Comparison of ENCODE assay signal across 10 cellular contexts in the genomic region with DNA sequence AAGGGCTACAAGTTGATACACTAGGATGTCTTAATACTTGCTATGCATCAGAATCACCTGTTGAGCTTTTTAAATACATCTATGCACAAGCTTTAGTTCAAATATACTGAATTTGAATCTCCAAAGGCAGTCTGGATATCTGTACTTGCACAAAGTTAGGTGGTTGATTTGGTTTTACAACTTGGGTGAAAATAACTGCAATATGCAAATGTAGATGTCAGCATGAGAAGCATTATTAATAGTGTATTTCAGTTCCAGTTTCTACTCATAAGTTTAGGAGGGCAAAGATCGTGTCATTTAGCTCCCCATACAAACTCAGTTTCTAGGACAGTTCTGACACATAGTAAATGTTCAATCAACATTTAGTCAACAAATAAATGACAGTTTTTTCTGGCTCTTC. TPM values are rescaled to one million over a fixed set of nuclear protein-coding genes. Genes with fewer than 3 reads are reported as not detected.
DNase-seq lines count a peak whose midpoint lies in the region; ATAC-seq, FAIRE-seq and TF ChIP-seq lines count a peak whose summit lies in the region.
"Had no signal": no experiment of that assay in that cellular context is flagged by ENCODE, and none has a peak within 500 bp of the region (broad histone marks: within the 10 kb centered on the region; RNA-seq: fewer than 3 reads in every experiment).

No MANE protein-coding gene starts in this region.

- DNase-seq in GM12891 (ENCODE audit: insufficient read length, low spot score) (no peak), GF-D8 (lab: John Stamatoyannopoulos, UW) (no peak), NCI-H2081 (lab: John Stamatoyannopoulos, UW) (no peak), Right ventricle myocardium inferior (ENCODE audit: missing footprints) (no peak), NCI-H2227 treated with DMSO at 0.1 percent for 48 hours (lab: John Stamatoyannopoulos, UW) (no peak)
- DNase-seq: kidney, NCI-H524 treated with DMSO at 0.1 percent for 48 hours had no signal

- peak; percentile 95 for FAIRE-seq in GM12891 (lab: Jason Lieb, UNC)

- TF ChIP-seq POLR2A in GM12891 (IDR thresholded peaks at IDR 0.05; ENCODE audit: low read depth, low read length) = no peak

- ATAC-seq in GM19351 (IDR thresholded peaks at IDR 0.05; ENCODE audit: unreplicated experiment) (peak; percentile 98), HG02759 (IDR thresholded peaks at IDR 0.05; ENCODE audit: unreplicated experiment) (peak; percentile 97), HG03460 (IDR thresholded peaks at IDR 0.05; ENCODE audit: unreplicated experiment) (peak; percentile 98), Right ventricle myocardium inferior (no peak)

- intact Hi-C loops in Right ventricle myocardium inferior (cut with DNase I) = no loop called here

TF ChIP-seq in GM12891, 5 proteins besides CTCF, POLR2A, EP300 and RAD21:
- no peak for TF ChIP-seq TAF1 (IDR thresholded peaks at IDR 0.05; ENCODE audit: low read depth, low read length)
- TF ChIP-seq POU2F2 (IDR thresholded peaks at IDR 0.05; ENCODE audit: low read depth, low read length) = peak; percentile 75; the same call in 1 of the 2 replicates
- no peak for TF ChIP-seq PAX5 (IDR thresholded peaks at IDR 0.05; ENCODE audit: insufficient read depth, low read length, severe bottlenecking)
- TF ChIP-seq SPI1 (IDR thresholded peaks at IDR 0.05; ENCODE audit: low read depth, low read length) = peak; percentile 58

RNA-seq across cellular contexts. Expression of gene IQCB1, which starts 25.6 kb away (rescaled TPM):
- 29.3 TPM for polyA plus RNA-seq in GM12891 (2012; ENCODE audit: low read depth, missing spikeins)
- total RNA-seq in Right ventricle myocardium inferior = 6.3 TPM

RNA-seq across cellular contexts. Expression of gene EAF2, which starts 25.8 kb away (rescaled TPM):
- polyA plus RNA-seq in GM12891 (2012; ENCODE audit: low read depth, missing spikeins) = 35.5 TPM
- 3.3 TPM for total RNA-seq in Right ventricle myocardium inferior

RNA-seq across cellular contexts. Expression of gene GOLGB1, which starts 59.7 kb away (rescaled TPM):
- 15.6 TPM for polyA plus RNA-seq in GM12891 (2012; ENCODE audit: low read depth, missing spikeins)
- 47.5 TPM for total RNA-seq in Right ventricle myocardium inferior
